23 cellular contexts compared by ENCODE assay signal in genomic region chr14:75806247-75806876, GRCh38.
DNase-seq lines count a peak whose midpoint lies in the region; ATAC-seq and TF ChIP-seq lines count a peak whose summit lies in the region.
"Had no signal": no experiment of that assay in that cellular context is flagged by ENCODE, and none has a peak within 500 bp of the region (broad histone marks: within the 10 kb centered on the region; RNA-seq: fewer than 3 reads in every experiment).

No MANE protein-coding gene starts in this region.

- H3K27me3 Mint-ChIP-seq in T-helper 17 cell, result no peaks in the 10 kb centered on the region
- no peaks in the 10 kb centered on the region for H3K27me3 Mint-ChIP-seq in neural progenitor cell (ENCODE audit: insufficient read depth, low read depth)
- H3K27me3 Mint-ChIP-seq: activated CD4-positive, alpha-beta T cell treated with anti-CD3 and anti-CD28 coated beads, Interleukin-2, amount 10 ng/mL, durations not matched to agents 24 days and 14 days; activated naive CD8-positive, alpha-beta T cell treated with anti-CD3 and anti-CD28 coated beads, Interleukin-2, amount 10 ng/mL, durations not matched to agents 7 days and 5 days; dendritic cell treated with granulocyte-macrophage colony-stimulating factor and Interleukin-4, amounts not matched to agents 40 ng/mL and 50 ng/mL, for 4 days; naive thymus-derived CD8-positive, alpha-beta T cell had no signal

- no peak overlapping the region for H3K4ac ChIP-seq in IMR-90 (ENCODE audit: low read depth, low read length)
- no peak overlapping the region for H3K4ac ChIP-seq in trophoblast cell (ENCODE audit: low read depth, low read length)

- no peak overlapping the region for H2AK5ac ChIP-seq in IMR-90 (ENCODE audit: low read depth, low read length)
- H2AK5ac ChIP-seq in trophoblast cell (ENCODE audit: low read length), result no peak overlapping the region

- H3K4me1 Mint-ChIP-seq in T-helper 17 cell (peaks cover 4% of the 10 kb centered on the region), neural progenitor cell (peaks cover 9% of the 10 kb centered on the region)
- H3K4me1 Mint-ChIP-seq: activated CD4-positive, alpha-beta T cell treated with anti-CD3 and anti-CD28 coated beads, Interleukin-2, amount 10 ng/mL, durations not matched to agents 24 days and 14 days; activated naive CD8-positive, alpha-beta T cell treated with anti-CD3 and anti-CD28 coated beads, Interleukin-2, amount 10 ng/mL, durations not matched to agents 7 days and 5 days; naive thymus-derived CD8-positive, alpha-beta T cell had no signal

- no peaks in the 10 kb centered on the region for H3K27me3 ChIP-seq in IMR-90 (ENCODE audit: control insufficient read depth, insufficient read depth, low read length)
- no peaks in the 10 kb centered on the region for H3K27me3 ChIP-seq in heart right ventricle
- no peaks in the 10 kb centered on the region for H3K27me3 ChIP-seq in trophoblast cell (ENCODE audit: insufficient read depth, low read length)
- no peaks in the 10 kb centered on the region for H3K27me3 ChIP-seq in stomach
- no peaks in the 10 kb centered on the region for H3K27me3 ChIP-seq in neural progenitor cell
- H3K27me3 ChIP-seq: body of pancreas, MG63, SJSA1 had no signal

- in situ Hi-C loops in IMR-90 (cut with MboI; ENCODE audit: low sequenced_read_pairs), result no loop called here

- POLR2A ChIA-PET in IMR-90 (lab: Charles Lee; ENCODE audit: unreplicated experiment), result no interaction called here

- H3K4me3 Mint-ChIP-seq in T-helper 17 cell (no peak overlapping the region), neural progenitor cell (no peak overlapping the region)
- H3K4me3 Mint-ChIP-seq: activated CD4-positive, alpha-beta T cell treated with anti-CD3 and anti-CD28 coated beads, Interleukin-2, amount 10 ng/mL, durations not matched to agents 24 days and 14 days; activated naive CD8-positive, alpha-beta T cell treated with anti-CD3 and anti-CD28 coated beads, Interleukin-2, amount 10 ng/mL, durations not matched to agents 7 days and 5 days; dendritic cell treated with granulocyte-macrophage colony-stimulating factor and Interleukin-4, amounts not matched to agents 40 ng/mL and 50 ng/mL, for 4 days; naive thymus-derived CD8-positive, alpha-beta T cell had no signal

- H3K4me2 ChIP-seq in IMR-90 (ENCODE audit: low read depth, low read length), result no peak overlapping the region
- H3K4me2 ChIP-seq in trophoblast cell (ENCODE audit: low read length), result no peak overlapping the region
- no peak overlapping the region for H3K4me2 ChIP-seq in neural progenitor cell
- H3K4me2 ChIP-seq: PC-9 had no signal

- no peaks in the 10 kb centered on the region for H3K4me1 ChIP-seq in IMR-90 (ENCODE audit: control insufficient read depth, insufficient read depth, low read length)
- peaks cover 0 to 38% (median 20%) of the 10 kb centered on the region in 9 donors for H3K4me1 ChIP-seq in heart right ventricle
- peaks cover 5 to 7% of the 10 kb centered on the region in 2 experiments for H3K4me1 ChIP-seq in trophoblast cell (ENCODE audit: control insufficient read depth in 1 of 2, insufficient read depth in 2 of 2, low read length in 2 of 2)
- peaks cover 0 to 2% (median 0%) of the 10 kb centered on the region in 4 donors for H3K4me1 ChIP-seq in stomach
- peaks cover 11% of the 10 kb centered on the region for H3K4me1 ChIP-seq in neural progenitor cell
- H3K4me1 ChIP-seq: SJSA1 had no signal

- DNase-seq in IMR-90 (no peak), T-helper 17 cell (no peak), heart right ventricle (peak in 1 of 2 donors; percentile 31), trophoblast cell (no peak), CD1c-positive myeloid dendritic cell (ENCODE audit: extremely low spot score) (no peak), stomach (no peak), neural progenitor cell (ENCODE audit: low spot score) (no peak)
- DNase-seq: activated CD4-positive, alpha-beta T cell treated with anti-CD3 and anti-CD28 coated beads, Interleukin-2, amount 10 ng/mL, durations not matched to agents 24 days and 14 days; activated naive CD8-positive, alpha-beta T cell treated with anti-CD3 and anti-CD28 coated beads, Interleukin-2, amount 10 ng/mL, durations not matched to agents 7 days and 5 days; body of pancreas; foreskin fibroblast; hypothalamus; MG63; naive thymus-derived CD8-positive, alpha-beta T cell; NCI-H1436; NCI-H82; PC-9; posterior cingulate gyrus; stimulated activated CD4-positive, alpha-beta T cell treated with anti-CD3 and anti-CD28 coated beads, Interleukin-4, amount 100 ng/mL, for 4 hours had no signal

- dilution Hi-C loops in IMR-90 (cut with HindIII; ENCODE audit: low sequenced_read_pairs, unreplicated experiment), result no loop called here

- TF ChIP-seq CTCF in IMR-90 (conservative IDR thresholded peaks at IDR 0.05; ENCODE audit: low read depth, low read length), result no peak
- TF ChIP-seq CTCF in heart right ventricle (IDR thresholded peaks at IDR 0.05), result no peak
- TF ChIP-seq CTCF in stomach (IDR thresholded peaks at IDR 0.05), result no peak
- TF ChIP-seq CTCF in neural progenitor cell (IDR thresholded peaks at IDR 0.05), result no peak

- H3K27ac Mint-ChIP-seq in T-helper 17 cell (peak overlapping the region; percentile 54), neural progenitor cell (no peak overlapping the region)
- H3K27ac Mint-ChIP-seq: activated CD4-positive, alpha-beta T cell treated with anti-CD3 and anti-CD28 coated beads, Interleukin-2, amount 10 ng/mL, durations not matched to agents 24 days and 14 days; activated naive CD8-positive, alpha-beta T cell treated with anti-CD3 and anti-CD28 coated beads, Interleukin-2, amount 10 ng/mL, durations not matched to agents 7 days and 5 days; activated T-helper 2 cell treated with anti-CD3 and anti-CD28 coated beads, Interferon-gamma antibody, Interleukin-2, Interleukin-4, amounts not matched to agents 10 μg/mL and 5 μg/mL and 100 μg/mL, durations not matched to agents 14 hours and 24 hours and 36 hours; dendritic cell treated with granulocyte-macrophage colony-stimulating factor and Interleukin-4, amounts not matched to agents 40 ng/mL and 50 ng/mL, for 4 days had no signal

- no peak overlapping the region for H3K18ac ChIP-seq in IMR-90 (ENCODE audit: low read depth, low read length)
- H3K18ac ChIP-seq in trophoblast cell (ENCODE audit: low read length), result no peak overlapping the region

- no peak overlapping the region for H2AFZ ChIP-seq in IMR-90 (replicated peaks; ENCODE audit: low read length, poor library complexity)
- H2AFZ ChIP-seq in trophoblast cell (ENCODE audit: insufficient read depth, low read length, poor library complexity), result no peak overlapping the region
- no peak overlapping the region for H2AFZ ChIP-seq in neural progenitor cell (replicated peaks)
- H2AFZ ChIP-seq: PC-9 had no signal

- H3K36me3 ChIP-seq in IMR-90 (ENCODE audit: control insufficient read depth, insufficient read depth, low read length), result no peaks in the 10 kb centered on the region
- peaks cover 0 to 28% (median 0%) of the 10 kb centered on the region in 9 donors for H3K36me3 ChIP-seq in heart right ventricle
- H3K36me3 ChIP-seq in trophoblast cell (ENCODE audit: control insufficient read depth in 1 of 2, insufficient read depth in 2 of 2, low read length in 2 of 2), result peaks cover 2 to 5% of the 10 kb centered on the region in 2 experiments
- peaks cover 0 to 13% (median 10%) of the 10 kb centered on the region in 4 donors for H3K36me3 ChIP-seq in stomach
- H3K36me3 ChIP-seq in neural progenitor cell, result no peaks in the 10 kb centered on the region
- H3K36me3 ChIP-seq: MG63, SJSA1 had no signal

- intact Hi-C loops in IMR-90 (cut with micrococcal nuclease) (no loop called here), heart right ventricle (cut with DNase I) (loop anchor here in 2 of 10 donors (10.0 kb wide), 2 partner anchors 58 to 178 kb away; partner anchors contain the start of genes IFT43 (in 1 of the 2) and TGFB3 (in 1 of the 2)), stomach (cut with DNase I; ENCODE audit: low total_unique reads) (loop anchor here (10.0 kb wide), 1 partner anchor 168 kb away; no protein-coding TSS in a partner anchor)

- H2BK120ac ChIP-seq in IMR-90 (ENCODE audit: low read depth, low read length), result no peak overlapping the region
- no peak overlapping the region for H2BK120ac ChIP-seq in trophoblast cell (ENCODE audit: insufficient read depth, low read length, poor library complexity)

- TF ChIP-seq RAD21 in IMR-90 (IDR thresholded peaks at IDR 0.05; ENCODE audit: low read length), result no peak

- BruUV-seq in IMR-90 (replicated peaks; lab: Mats Ljungman, UMichigan), result no TSS peak

- no peaks in the 10 kb centered on the region for H4K20me1 ChIP-seq in IMR-90 (ENCODE audit: insufficient read depth, low read length)
- H4K20me1 ChIP-seq in neural progenitor cell (ENCODE audit: low read depth), result peaks cover 3% of the 10 kb centered on the region

- H4K91ac ChIP-seq in IMR-90 (ENCODE audit: insufficient read depth, low read depth, low read length), result no peak overlapping the region
- H4K91ac ChIP-seq in trophoblast cell (ENCODE audit: low read depth, low read length), result no peak overlapping the region

- no peak for TF ChIP-seq EP300 in stomach (IDR thresholded peaks at IDR 0.05)

- no peak overlapping the region for H3K23ac ChIP-seq in IMR-90 (ENCODE audit: low read depth, low read length)
- H3K23ac ChIP-seq in trophoblast cell (ENCODE audit: low read length), result peak overlapping the region; percentile 82

- H3K4me3 ChIP-seq in IMR-90 (ENCODE audit: insufficient read depth, low read depth, low read length) (no peak overlapping the region), heart right ventricle (no peak overlapping the region), trophoblast cell (ENCODE audit: low read depth, low read length) (no peak overlapping the region), stomach (no peak overlapping the region), neural progenitor cell (no peak overlapping the region)
- H3K4me3 ChIP-seq: body of pancreas, MG63, PC-9, SJSA1 had no signal

- H4K12ac ChIP-seq in trophoblast cell (ENCODE audit: low read depth, low read length), result no peak overlapping the region

- no peak overlapping the region for H3K56ac ChIP-seq in IMR-90 (ENCODE audit: extremely low read depth, insufficient read depth, low read length)

- H4K5ac ChIP-seq in IMR-90 (ENCODE audit: low read depth, low read length), result no peak overlapping the region

- H3F3A ChIP-seq in neural progenitor cell (ENCODE audit: low read depth), result peaks cover 13% of the 10 kb centered on the region

- TF ChIP-seq POLR2A in IMR-90 (IDR thresholded peaks at IDR 0.05; ENCODE audit: low read depth, low read length) (no peak), stomach (IDR thresholded peaks at IDR 0.05) (no peak)

- H2BK5ac ChIP-seq in IMR-90 (ENCODE audit: low read depth, low read length, poor library complexity, severe bottlenecking) (no peak overlapping the region), trophoblast cell (ENCODE audit: low read depth, low read length, poor library complexity) (no peak overlapping the region)

- H3K9me1 ChIP-seq in IMR-90 (ENCODE audit: insufficient read depth, low read length), result no peaks in the 10 kb centered on the region

- no peaks in the 10 kb centered on the region for H3K9me3 Mint-ChIP-seq in neural progenitor cell
- H3K9me3 Mint-ChIP-seq: activated CD4-positive, alpha-beta T cell treated with anti-CD3 and anti-CD28 coated beads, Interleukin-2, amount 10 ng/mL, durations not matched to agents 24 days and 14 days; activated naive CD8-positive, alpha-beta T cell treated with anti-CD3 and anti-CD28 coated beads, Interleukin-2, amount 10 ng/mL, durations not matched to agents 7 days and 5 days; activated T-helper 2 cell treated with anti-CD3 and anti-CD28 coated beads, Interferon-gamma antibody, Interleukin-2, Interleukin-4, amounts not matched to agents 10 μg/mL and 5 μg/mL and 100 μg/mL, durations not matched to agents 14 hours and 24 hours and 36 hours; dendritic cell treated with granulocyte-macrophage colony-stimulating factor and Interleukin-4, amounts not matched to agents 40 ng/mL and 50 ng/mL, for 4 days; naive thymus-derived CD8-positive, alpha-beta T cell had no signal

- no peak overlapping the region for H2BK12ac ChIP-seq in trophoblast cell (ENCODE audit: low read length)

- no peak overlapping the region for H2AK9ac ChIP-seq in IMR-90 (replicated peaks; ENCODE audit: low read depth, low read length, poor library complexity)

- CTCF ChIA-PET in IMR-90 (lab: Yijun Ruan, JAX), result no interaction called here

- H2BK20ac ChIP-seq in IMR-90 (ENCODE audit: low read depth, low read length), result no peak overlapping the region

- no peak overlapping the region for H3K27ac ChIP-seq in IMR-90 (ENCODE audit: insufficient read depth, low read length)
- H3K27ac ChIP-seq in heart right ventricle, result peak overlapping the region; percentile 12 to 84 (median 64)
- no peak overlapping the region for H3K27ac ChIP-seq in trophoblast cell (ENCODE audit: low read depth, low read length)
- no peak overlapping the region for H3K27ac ChIP-seq in stomach
- no peak overlapping the region for H3K27ac ChIP-seq in neural progenitor cell
- H3K27ac ChIP-seq: body of pancreas, PC-9, SJSA1 had no signal

- H3K9me3 ChIP-seq in IMR-90 (ENCODE audit: control insufficient read depth, insufficient read depth, low read length), result no peaks in the 10 kb centered on the region
- no peaks in the 10 kb centered on the region for H3K9me3 ChIP-seq in T-helper 17 cell (ENCODE audit: control insufficient read depth, low read length, poor library complexity, severe bottlenecking)
- H3K9me3 ChIP-seq in heart right ventricle, result no peaks in the 10 kb centered on the region
- H3K9me3 ChIP-seq in trophoblast cell (ENCODE audit: insufficient read depth, low read depth, low read length), result no peaks in the 10 kb centered on the region
- H3K9me3 ChIP-seq in stomach, result no peaks in the 10 kb centered on the region
- H3K9me3 ChIP-seq in neural progenitor cell (ENCODE audit: low read depth), result no peaks in the 10 kb centered on the region
- H3K9me3 ChIP-seq: body of pancreas, MG63, SJSA1 had no signal

- H3K14ac ChIP-seq in IMR-90 (replicated peaks; ENCODE audit: low read depth, low read length) (no peak overlapping the region), trophoblast cell (ENCODE audit: low read length) (no peak overlapping the region)

- ATAC-seq in IMR-90 (ENCODE audit: low read depth) (no peak), T-helper 17 cell (no peak), heart right ventricle (peak; percentile 51 to 89 (median 80)), GM18498 (IDR thresholded peaks at IDR 0.05; ENCODE audit: unreplicated experiment) (no peak)
- ATAC-seq: body of pancreas; naive thymus-derived CD8-positive, alpha-beta T cell had no signal

- no peaks in the 10 kb centered on the region for H3K79me2 ChIP-seq in trophoblast cell (ENCODE audit: control insufficient read depth, insufficient read depth, low read length, poor library complexity)
- H3K79me2 ChIP-seq in neural progenitor cell (ENCODE audit: low read depth), result no peaks in the 10 kb centered on the region

- H3K36me3 Mint-ChIP-seq in T-helper 17 cell (ENCODE audit: low read depth), result peaks cover 14% of the 10 kb centered on the region
- H3K36me3 Mint-ChIP-seq in neural progenitor cell, result peaks cover 7% of the 10 kb centered on the region

- WGBS in IMR-90 (ENCODE audit: extremely low coverage in 2 of 2, insufficient read length in 1 of 2), 2 experiments, result no CpG with 5 or more reads among the region's 5 CpGs
- 52 to 62% methylated on average over 5 of the region's 5 CpGs for WGBS in heart right ventricle, 2 donors
- no CpG with 5 or more reads among the region's 5 CpGs for WGBS in trophoblast cell (ENCODE audit: extremely low coverage, insufficient coverage, insufficient read length)
- 77 to 92% (median 86%) methylated on average over 5 of the region's 5 CpGs for WGBS in stomach, 5 donors

- H2BK15ac ChIP-seq in IMR-90 (ENCODE audit: low read depth, low read length), result no peak overlapping the region

- H4K8ac ChIP-seq in IMR-90 (ENCODE audit: low read depth in 2 of 2, low read length in 2 of 2) (no peak overlapping the region), trophoblast cell (ENCODE audit: low read depth, low read length) (no peak overlapping the region)

- H3K79me1 ChIP-seq in IMR-90 (ENCODE audit: low read depth in 1 of 2, low read length in 2 of 2) (no peaks in the 10 kb centered on the region), trophoblast cell (ENCODE audit: low read length) (no peaks in the 10 kb centered on the region)

- no peak overlapping the region for H3K9ac ChIP-seq in IMR-90 (ENCODE audit: low read depth, low read length)
- no peak overlapping the region for H3K9ac ChIP-seq in trophoblast cell (ENCODE audit: low read length)
- H3K9ac ChIP-seq in neural progenitor cell, result no peak overlapping the region

Comparison
In these comparisons a context has a peak if more than half of its experiments do, and no peak if none do; other contexts are left out.
1. ATAC-seq: peak in heart right ventricle (8 of 8); none in IMR-90 (single experiment), T-helper 17 cell (single experiment) and GM18498 (single experiment).
2. H3K27ac ChIP-seq: peak in heart right ventricle (10 of 10); none in IMR-90 (single experiment), trophoblast cell (single experiment), stomach (0 of 5) and neural progenitor cell (single experiment).